Comparison of ENCODE assay signal across 1 cellular context in the genomic region with DNA sequence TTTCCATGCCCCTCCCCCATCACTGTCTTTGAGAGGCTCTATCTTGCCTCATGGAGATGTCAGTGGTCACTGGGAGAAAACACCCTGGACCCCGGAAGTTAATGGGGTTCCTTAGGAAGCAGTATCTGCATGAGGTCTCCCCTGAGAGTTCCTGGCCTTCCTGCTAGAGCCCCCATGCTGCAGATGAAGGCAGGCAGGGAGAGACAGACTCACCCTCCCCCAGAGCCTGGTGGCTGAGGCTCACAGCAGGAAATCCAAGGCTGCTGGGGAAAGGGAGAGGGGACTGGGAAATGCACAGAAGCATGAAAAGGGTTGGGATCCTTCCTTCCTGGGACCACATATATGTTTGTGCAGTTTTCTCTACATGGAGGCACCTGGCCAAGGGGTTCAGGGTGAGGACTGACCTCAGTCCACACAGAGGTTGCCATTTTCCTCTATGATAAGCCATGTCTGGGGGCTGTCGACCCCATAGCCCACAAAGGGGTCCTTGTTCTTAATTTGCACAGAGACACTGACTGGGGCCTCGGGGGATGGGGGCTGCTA.
TF ChIP-seq lines count a peak whose summit lies in the region.

No MANE protein-coding gene starts in this region.

TF ChIP-seq in WTC11, 78 proteins besides CTCF, POLR2A, EP300 and RAD21 (continued from another document):
- TF ChIP-seq, protein P1, sequence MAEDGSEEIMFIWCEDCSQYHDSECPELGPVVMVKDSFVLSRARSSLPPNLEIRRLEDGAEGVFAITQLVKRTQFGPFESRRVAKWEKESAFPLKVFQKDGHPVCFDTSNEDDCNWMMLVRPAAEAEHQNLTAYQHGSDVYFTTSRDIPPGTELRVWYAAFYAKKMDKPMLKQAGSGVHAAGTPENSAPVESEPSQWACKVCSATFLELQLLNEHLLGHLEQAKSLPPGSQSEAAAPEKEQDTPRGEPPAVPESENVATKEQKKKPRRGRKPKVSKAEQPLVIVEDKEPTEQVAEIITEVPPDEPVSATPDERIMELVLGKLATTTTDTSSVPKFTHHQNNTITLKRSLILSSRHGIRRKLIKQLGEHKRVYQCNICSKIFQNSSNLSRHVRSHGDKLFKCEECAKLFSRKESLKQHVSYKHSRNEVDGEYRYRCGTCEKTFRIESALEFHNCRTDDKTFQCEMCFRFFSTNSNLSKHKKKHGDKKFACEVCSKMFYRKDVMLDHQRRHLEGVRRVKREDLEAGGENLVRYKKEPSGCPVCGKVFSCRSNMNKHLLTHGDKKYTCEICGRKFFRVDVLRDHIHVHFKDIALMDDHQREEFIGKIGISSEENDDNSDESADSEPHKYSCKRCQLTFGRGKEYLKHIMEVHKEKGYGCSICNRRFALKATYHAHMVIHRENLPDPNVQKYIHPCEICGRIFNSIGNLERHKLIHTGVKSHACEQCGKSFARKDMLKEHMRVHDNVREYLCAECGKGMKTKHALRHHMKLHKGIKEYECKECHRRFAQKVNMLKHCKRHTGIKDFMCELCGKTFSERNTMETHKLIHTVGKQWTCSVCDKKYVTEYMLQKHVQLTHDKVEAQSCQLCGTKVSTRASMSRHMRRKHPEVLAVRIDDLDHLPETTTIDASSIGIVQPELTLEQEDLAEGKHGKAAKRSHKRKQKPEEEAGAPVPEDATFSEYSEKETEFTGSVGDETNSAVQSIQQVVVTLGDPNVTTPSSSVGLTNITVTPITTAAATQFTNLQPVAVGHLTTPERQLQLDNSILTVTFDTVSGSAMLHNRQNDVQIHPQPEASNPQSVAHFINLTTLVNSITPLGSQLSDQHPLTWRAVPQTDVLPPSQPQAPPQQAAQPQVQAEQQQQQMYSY (CRISPR knock-in tag; IDR thresholded peaks at IDR 0.05) = no peak
- TF ChIP-seq, protein P2, sequence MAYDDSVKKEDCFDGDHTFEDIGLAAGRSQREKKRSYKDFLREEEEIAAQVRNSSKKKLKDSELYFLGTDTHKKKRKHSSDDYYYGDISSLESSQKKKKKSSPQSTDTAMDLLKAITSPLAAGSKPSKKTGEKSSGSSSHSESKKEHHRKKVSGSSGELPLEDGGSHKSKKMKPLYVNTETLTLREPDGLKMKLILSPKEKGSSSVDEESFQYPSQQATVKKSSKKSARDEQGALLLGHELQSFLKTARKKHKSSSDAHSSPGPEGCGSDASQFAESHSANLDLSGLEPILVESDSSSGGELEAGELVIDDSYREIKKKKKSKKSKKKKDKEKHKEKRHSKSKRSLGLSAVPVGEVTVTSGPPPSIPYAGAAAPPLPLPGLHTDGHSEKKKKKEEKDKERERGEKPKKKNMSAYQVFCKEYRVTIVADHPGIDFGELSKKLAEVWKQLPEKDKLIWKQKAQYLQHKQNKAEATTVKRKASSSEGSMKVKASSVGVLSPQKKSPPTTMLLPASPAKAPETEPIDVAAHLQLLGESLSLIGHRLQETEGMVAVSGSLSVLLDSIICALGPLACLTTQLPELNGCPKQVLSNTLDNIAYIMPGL (CRISPR knock-in tag; IDR thresholded peaks at IDR 0.05) = no peak
- no peak for TF ChIP-seq ZNF232 (CRISPR knock-in tag; IDR thresholded peaks at IDR 0.05)
- TF ChIP-seq KAT7 (CRISPR knock-in tag; IDR thresholded peaks at IDR 0.05; ENCODE audit: borderline replicate concordance) = no peak
- TF ChIP-seq, protein P3, sequence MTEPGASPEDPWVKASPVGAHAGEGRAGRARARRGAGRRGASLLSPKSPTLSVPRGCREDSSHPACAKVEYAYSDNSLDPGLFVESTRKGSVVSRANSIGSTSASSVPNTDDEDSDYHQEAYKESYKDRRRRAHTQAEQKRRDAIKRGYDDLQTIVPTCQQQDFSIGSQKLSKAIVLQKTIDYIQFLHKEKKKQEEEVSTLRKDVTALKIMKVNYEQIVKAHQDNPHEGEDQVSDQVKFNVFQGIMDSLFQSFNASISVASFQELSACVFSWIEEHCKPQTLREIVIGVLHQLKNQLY (CRISPR knock-in tag; IDR thresholded peaks at IDR 0.05) = no peak
- no peak for TF ChIP-seq NFATC4 (CRISPR knock-in tag; IDR thresholded peaks at IDR 0.05)
- TF ChIP-seq TP53 (CRISPR knock-in tag; IDR thresholded peaks at IDR 0.05) = no peak
TF ChIP-seq in WTC11: peak in this region for 0.
